18 cellular contexts compared by ENCODE assay signal in the genomic region with DNA sequence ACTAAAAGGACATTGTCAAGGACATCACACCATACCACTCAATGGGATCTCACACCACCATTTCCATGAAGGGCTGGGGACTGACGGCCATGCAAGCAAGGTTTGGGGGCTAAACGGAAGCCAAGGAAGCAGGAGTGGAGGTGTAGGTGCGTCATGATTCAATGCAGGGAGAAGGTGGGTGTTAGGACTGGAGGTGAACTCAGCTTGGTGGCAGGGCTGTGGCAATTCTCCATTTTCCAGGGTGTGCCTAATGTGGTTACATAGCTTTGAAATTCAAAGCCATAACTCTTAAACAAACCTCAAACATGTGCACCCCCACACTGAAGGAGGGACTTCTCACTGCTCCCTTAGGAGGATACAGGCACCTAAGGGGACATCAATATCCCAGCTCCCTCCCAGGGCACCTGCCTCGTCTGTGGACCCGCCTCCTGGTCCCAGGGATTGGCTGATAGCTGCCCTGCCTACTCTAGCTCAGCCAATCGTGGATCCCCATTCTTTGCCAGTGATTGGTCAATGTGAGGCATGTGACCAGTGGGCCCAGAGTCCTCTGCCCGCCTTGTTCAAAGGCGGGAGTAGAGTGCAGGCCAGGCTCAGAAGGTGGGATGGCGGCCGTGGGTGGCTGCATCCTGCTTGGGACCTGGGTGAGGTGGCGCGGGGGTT.
DNase-seq lines count a peak whose midpoint lies in the region; ATAC-seq lines count a peak whose summit lies in the region.
"Had no signal": no experiment of that assay in that cellular context is flagged by ENCODE, and none has a peak within 500 bp of the region (broad histone marks: within the 10 kb centered on the region; RNA-seq: fewer than 3 reads in every experiment).

No MANE protein-coding gene starts in this region.

- no peaks in the 10 kb centered on the region for H3K9me3 Mint-ChIP-seq in activated CD4-positive, alpha-beta T cell treated with anti-CD3 and anti-CD28 coated beads for 36 hours (ENCODE audit: low read depth)
- no peaks in the 10 kb centered on the region for H3K9me3 Mint-ChIP-seq in naive thymus-derived CD8-positive, alpha-beta T cell
- H3K9me3 Mint-ChIP-seq: CD4-positive, alpha-beta memory T cell had no signal

- peak; percentile 24 for DNase-seq in activated CD4-positive, alpha-beta T cell treated with anti-CD3 and anti-CD28 coated beads for 48 hours
- no peak for DNase-seq in activated CD4-positive, alpha-beta T cell treated with anti-CD3 and anti-CD28 coated beads for 36 hours
- DNase-seq in NAMALWA (ENCODE audit: low spot score) (peak; percentile 45), iPS-NIHi11 (ENCODE audit: low spot score) (peak; percentile 52)
- DNase-seq in naive thymus-derived CD8-positive, alpha-beta T cell: no peak
- no peak for DNase-seq in activated T-cell treated with anti-CD3 and anti-CD28 coated beads, Interleukin-2, amount 50 U/mL, for 1 hour
- DNase-seq: AML-193; CD4-positive, alpha-beta memory T cell; GF-D8; GM23248; MM.1S; NCI-H187 treated with DMSO at 0.1 percent for 48 hours; NCI-H2171 treated with DMSO at 0.1 percent for 48 hours; NCI-H774 had no signal

- H3K36me3 ChIP-seq in BLaER1: no peaks in the 10 kb centered on the region

- H3K4me2 ChIP-seq in BLaER1: 0 out of 2 replicates have a peak overlapping the region, but pooled peaks have one; percentile 22
- H3K4me2 ChIP-seq: KMS-11 had no signal

- no peak overlapping the region for H3K4me3 ChIP-seq in BLaER1
- H3K4me3 ChIP-seq: GM23248 had no signal

- H3K9ac ChIP-seq in BLaER1: no peak overlapping the region
- H3K9ac ChIP-seq: GM23248, KMS-11 had no signal

- peaks cover 67% of the 10 kb centered on the region for H3K4me1 ChIP-seq in BLaER1

- peaks cover 6% of the 10 kb centered on the region; the same call in 1 of the 2 replicates for H3K9me3 ChIP-seq in BLaER1

- ATAC-seq in activated CD4-positive, alpha-beta T cell treated with anti-CD3 and anti-CD28 coated beads for 36 hours: no peak
- no peak for ATAC-seq in naive thymus-derived CD8-positive, alpha-beta T cell
- ATAC-seq in HG03520 (IDR thresholded peaks at IDR 0.05; ENCODE audit: unreplicated experiment): no peak
- ATAC-seq: SK-N-SH treated with all-trans-retinoic acid at 6 μM for 48 hours had no signal

- intact Hi-C loops in activated CD4-positive, alpha-beta T cell treated with anti-CD3 and anti-CD28 coated beads for 36 hours (cut with DNase I, micrococcal nuclease): no loop called here

- 0 out of 2 replicates have a peak, but pooled peaks cover 10% of the 10 kb centered on the region for H4K20me1 ChIP-seq in BLaER1

- no peak overlapping the region for H3K27ac Mint-ChIP-seq in activated CD4-positive, alpha-beta T cell treated with anti-CD3 and anti-CD28 coated beads for 36 hours
- no peak overlapping the region for H3K27ac Mint-ChIP-seq in naive thymus-derived CD8-positive, alpha-beta T cell
- H3K27ac Mint-ChIP-seq: CD4-positive, alpha-beta memory T cell had no signal

- CTCF ChIA-PET in activated CD4-positive, alpha-beta T cell treated with anti-CD3 and anti-CD28 coated beads for 36 hours (lab: Charles Lee): interaction anchor here (0.9 kb wide), 1 partner anchor 9 kb away, joined by 3 read pairs; no protein-coding TSS in a partner anchor

- no peaks in the 10 kb centered on the region for H3K36me3 Mint-ChIP-seq in activated CD4-positive, alpha-beta T cell treated with anti-CD3 and anti-CD28 coated beads for 36 hours (ENCODE audit: low read depth)
- H3K36me3 Mint-ChIP-seq in naive thymus-derived CD8-positive, alpha-beta T cell: no peaks in the 10 kb centered on the region
- H3K36me3 Mint-ChIP-seq: CD4-positive, alpha-beta memory T cell had no signal

- POLR2A ChIA-PET in activated CD4-positive, alpha-beta T cell treated with anti-CD3 and anti-CD28 coated beads for 36 hours (lab: Charles Lee): no interaction called here
- POLR2A ChIA-PET in naive thymus-derived CD8-positive, alpha-beta T cell (lab: Charles Lee): no interaction called here

- no peak overlapping the region for H3K4me3 Mint-ChIP-seq in activated CD4-positive, alpha-beta T cell treated with anti-CD3 and anti-CD28 coated beads for 36 hours
- H3K4me3 Mint-ChIP-seq in naive thymus-derived CD8-positive, alpha-beta T cell: no peak overlapping the region
- H3K4me3 Mint-ChIP-seq: CD4-positive, alpha-beta memory T cell had no signal

- H3K27ac ChIP-seq in BLaER1: no peak overlapping the region
- H3K27ac ChIP-seq: GM23248, KMS-11 had no signal

- peaks cover 9% of the 10 kb centered on the region for H3K27me3 Mint-ChIP-seq in activated CD4-positive, alpha-beta T cell treated with anti-CD3 and anti-CD28 coated beads for 36 hours
- H3K27me3 Mint-ChIP-seq in naive thymus-derived CD8-positive, alpha-beta T cell: peaks cover 0 to 36% (median 26%) of the 10 kb centered on the region in 5 donors

- H3K27me3 ChIP-seq in BLaER1: no peaks in the 10 kb centered on the region

- H3K4me1 Mint-ChIP-seq in activated CD4-positive, alpha-beta T cell treated with anti-CD3 and anti-CD28 coated beads for 36 hours: no peaks in the 10 kb centered on the region
- peaks cover 0 to 6% (median 0%) of the 10 kb centered on the region in 4 donors for H3K4me1 Mint-ChIP-seq in naive thymus-derived CD8-positive, alpha-beta T cell
- H3K4me1 Mint-ChIP-seq: CD4-positive, alpha-beta memory T cell had no signal

Comparison
In these comparisons a context has a peak if more than half of its experiments do, and no peak if none do; other contexts are left out.
1. DNase-seq: peak in activated CD4-positive, alpha-beta T cell treated with anti-CD3 and anti-CD28 coated beads for 48 hours (single experiment), NAMALWA (single experiment) and iPS-NIHi11 (single experiment); none in activated CD4-positive, alpha-beta T cell treated with anti-CD3 and anti-CD28 coated beads for 36 hours (single experiment), naive thymus-derived CD8-positive, alpha-beta T cell (0 of 10) and activated T-cell treated with anti-CD3 and anti-CD28 coated beads, Interleukin-2, amount 50 U/mL, for 1 hour (single experiment).